20 cellular contexts compared by ENCODE assay signal in the genomic region with DNA sequence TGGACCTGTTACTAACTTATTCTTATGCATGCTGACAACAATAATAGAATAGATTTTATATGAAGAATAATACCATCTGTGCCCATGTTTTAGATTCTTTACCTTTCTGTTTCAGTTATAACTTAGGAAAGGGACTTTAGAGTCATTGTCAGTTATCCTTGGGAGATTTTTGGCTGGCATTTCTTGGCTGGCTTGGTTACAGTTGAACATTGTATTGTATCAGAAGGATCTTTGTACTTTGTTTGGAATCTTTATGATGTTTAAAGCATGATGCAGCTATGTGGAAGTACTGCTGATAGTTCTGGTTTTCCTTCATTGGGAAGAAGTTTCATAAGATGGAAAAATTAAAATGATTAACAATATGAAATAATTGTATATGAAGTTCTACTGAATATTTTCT.
"Had no signal": no experiment of that assay in that cellular context is flagged by ENCODE, and none has a peak within 500 bp of the region (broad histone marks: within the 10 kb centered on the region; RNA-seq: fewer than 3 reads in every experiment).

No MANE protein-coding gene starts in this region.

- H3K9ac ChIP-seq: parathyroid adenoma had no signal

- DNase-seq: dermis blood vessel endothelial cell; effector memory CD4-positive, alpha-beta T cell; foreskin keratinocyte; left lung; natural killer cell; stimulated activated CD4-positive, alpha-beta T cell treated with anti-CD3 and anti-CD28 coated beads, Interleukin-4, amount 100 ng/mL, for 4 hours; stimulated activated naive CD8-positive, alpha-beta T cell treated with anti-CD3 and anti-CD28 coated beads, Interleukin-15, Interleukin-2, amounts not matched to agents 100 U/mL and 50 U/mL, for 24 hours; upper lobe of left lung had no signal

- H3K4me1 ChIP-seq: parathyroid adenoma, prostate gland, right atrium auricular region had no signal

- FAIRE-seq: endothelial cell of umbilical vein, keratinocyte, urothelium cell line had no signal

- H3K27me3 ChIP-seq: esophagus muscularis mucosa, foreskin keratinocyte, left lung, right atrium auricular region, tibial nerve, upper lobe of left lung had no signal

- ATAC-seq: foreskin keratinocyte; left lung; natural killer cell; sciatic nerve; stimulated activated memory B cell treated with anti-CD40 and anti-IgM and Interleukin-4, amounts not matched to agents 10 μg/mL and 1 μg/mL and 100 μg/mL, for 72 hours; stimulated activated naive CD8-positive, alpha-beta T cell treated with anti-CD3 and anti-CD28 coated beads, Interleukin-15, Interleukin-2, amounts not matched to agents 100 U/mL and 50 U/mL, for 24 hours had no signal

- H2AFZ ChIP-seq: parathyroid adenoma had no signal

- H3K9me3 ChIP-seq: esophagus muscularis mucosa, left lung, prostate gland, right atrium auricular region, thoracic aorta, tibial nerve, upper lobe of left lung had no signal

- H3K27ac ChIP-seq: coronary artery, esophagus muscularis mucosa, foreskin keratinocyte, left lung, parathyroid adenoma, prostate gland, right atrium auricular region, thoracic aorta, upper lobe of left lung had no signal

- H3K4me3 ChIP-seq: coronary artery, esophagus muscularis mucosa, left lung, prostate gland, right atrium auricular region, thoracic aorta, tibial nerve, upper lobe of left lung had no signal
